1 cellular context compared by ENCODE assay signal in genomic region chr10:95864906-95865813, GRCh38.
TF ChIP-seq lines count a peak whose summit lies in the region.

No MANE protein-coding gene starts in this region.

TF ChIP-seq in HepG2, 621 proteins besides CTCF, POLR2A, EP300 and RAD21 (continued from another document and continues in another):
- peak in 1 of 2 experiments; percentile 81; a peak in 2 of 4 replicates for TF ChIP-seq ATF4 (CRISPR knock-in tag; IDR thresholded peaks at IDR 0.05)
- TF ChIP-seq ZNF619 (CRISPR knock-in tag; IDR thresholded peaks at IDR 0.05), result no peak
- no peak for TF ChIP-seq ZNF510 (CRISPR knock-in tag; IDR thresholded peaks at IDR 0.05; ENCODE audit: low read depth)
- no peak for TF ChIP-seq RFX3 (CRISPR knock-in tag; IDR thresholded peaks at IDR 0.05)
- no peak for TF ChIP-seq TRAFD1 (CRISPR knock-in tag; IDR thresholded peaks at IDR 0.05; ENCODE audit: borderline replicate concordance)
- no peak for TF ChIP-seq FOXA1 (IDR thresholded peaks at IDR 0.05)
- TF ChIP-seq FOXA1 (CRISPR knock-in tag; IDR thresholded peaks at IDR 0.05), result no peak
- no peak for TF ChIP-seq ZGPAT (CRISPR knock-in tag; IDR thresholded peaks at IDR 0.05)
- peak; percentile 37; the same call in 1 of the 2 replicates for TF ChIP-seq HDAC2 (CRISPR knock-in tag; IDR thresholded peaks at IDR 0.05)
- no peak for TF ChIP-seq ZNF224 (CRISPR knock-in tag; IDR thresholded peaks at IDR 0.05)
- no peak for TF ChIP-seq EHMT2 (IDR thresholded peaks at IDR 0.05; ENCODE audit: borderline replicate concordance, low read depth, low read length)
- no peak for TF ChIP-seq ZNF607 (CRISPR knock-in tag; IDR thresholded peaks at IDR 0.05; ENCODE audit: borderline replicate concordance)
- TF ChIP-seq NPAS2 (CRISPR knock-in tag; IDR thresholded peaks at IDR 0.05; ENCODE audit: borderline replicate concordance), result no peak
- no peak for TF ChIP-seq HES4 (CRISPR knock-in tag; IDR thresholded peaks at IDR 0.05; ENCODE audit: borderline replicate concordance)
- TF ChIP-seq FOSL2 (CRISPR knock-in tag; IDR thresholded peaks at IDR 0.05), result 0 out of 2 replicates have a peak, but pooled peaks have one; percentile 35
- TF ChIP-seq NR1H2 (CRISPR knock-in tag; IDR thresholded peaks at IDR 0.05; ENCODE audit: borderline replicate concordance, low read depth), result no peak
- no peak for TF ChIP-seq ZNF225 (CRISPR knock-in tag; IDR thresholded peaks at IDR 0.05)
- 0 out of 4 replicates have a peak, but pooled peaks of 1 of the 2 experiments have one; percentile 35 for TF ChIP-seq KLF16 (CRISPR knock-in tag; IDR thresholded peaks at IDR 0.05)
- peak; percentile 82 for TF ChIP-seq SMC3 (IDR thresholded peaks at IDR 0.05; ENCODE audit: low read length)
- no peak for TF ChIP-seq ZNF576 (CRISPR knock-in tag; IDR thresholded peaks at IDR 0.05)
- TF ChIP-seq RBFOX2 (IDR thresholded peaks at IDR 0.05; ENCODE audit: low read depth, low read length), result no peak
- peak; percentile 44 for TF ChIP-seq TEAD3 (CRISPR knock-in tag; optimal IDR thresholded peaks at IDR 0.05; ENCODE audit: borderline replicate concordance)
- peak; percentile 82; the same call in 1 of the 2 replicates for TF ChIP-seq CEBPB (IDR thresholded peaks at IDR 0.05; ENCODE audit: borderline replicate concordance, low read depth, low read length)
- no peak for TF ChIP-seq NFYC (CRISPR knock-in tag; IDR thresholded peaks at IDR 0.05)
- TF ChIP-seq ERF (CRISPR knock-in tag; IDR thresholded peaks at IDR 0.05), result peak; percentile 46; the same call in 1 of the 2 replicates
- no peak for TF ChIP-seq SMARCC2 (IDR thresholded peaks at IDR 0.05)
- no peak for TF ChIP-seq ZBTB4 (CRISPR knock-in tag; IDR thresholded peaks at IDR 0.05; ENCODE audit: borderline replicate concordance)
- no peak for TF ChIP-seq U2AF2 (IDR thresholded peaks at IDR 0.05; ENCODE audit: low read depth, low read length)
- no peak for TF ChIP-seq MTF2 (CRISPR knock-in tag; IDR thresholded peaks at IDR 0.05; ENCODE audit: borderline replicate concordance)
- TF ChIP-seq MTA1 (CRISPR knock-in tag; IDR thresholded peaks at IDR 0.05; ENCODE audit: borderline replicate concordance), result no peak
- TF ChIP-seq ZNF331 (CRISPR knock-in tag; IDR thresholded peaks at IDR 0.05), result peak; percentile 42; the same call in 1 of the 2 replicates
- TF ChIP-seq ZNF605 (CRISPR knock-in tag; IDR thresholded peaks at IDR 0.05), result no peak
- TF ChIP-seq KLF13 (CRISPR knock-in tag; IDR thresholded peaks at IDR 0.05), result no peak
- no peak for TF ChIP-seq ZNF691 (CRISPR knock-in tag; IDR thresholded peaks at IDR 0.05; ENCODE audit: borderline replicate concordance, low read depth)
- no peak for TF ChIP-seq CREB3 (CRISPR knock-in tag; IDR thresholded peaks at IDR 0.05)
- TF ChIP-seq ZNF253 (CRISPR knock-in tag; IDR thresholded peaks at IDR 0.05; ENCODE audit: borderline replicate concordance), result no peak
- no peak for TF ChIP-seq ZMYM4 (CRISPR knock-in tag; IDR thresholded peaks at IDR 0.05)
- no peak for TF ChIP-seq BRF2 (CRISPR knock-in tag; IDR thresholded peaks at IDR 0.05)
- no peak for TF ChIP-seq FOXP4 (CRISPR knock-in tag; IDR thresholded peaks at IDR 0.05)
- no peak for TF ChIP-seq CREB1 (IDR thresholded peaks at IDR 0.05)
- 0 out of 2 replicates have a peak, but pooled peaks have one; percentile 25 for TF ChIP-seq CREB1 (CRISPR knock-in tag; IDR thresholded peaks at IDR 0.05)
- TF ChIP-seq TCF7 (IDR thresholded peaks at IDR 0.05; ENCODE audit: low read depth), result no peak
- TF ChIP-seq ZNF562 (CRISPR knock-in tag; IDR thresholded peaks at IDR 0.05; ENCODE audit: borderline replicate concordance), result no peak
- TF ChIP-seq FOXK1 (CRISPR knock-in tag; IDR thresholded peaks at IDR 0.05; ENCODE audit: borderline replicate concordance, low read depth), result peak; percentile 53; the same call in 1 of the 2 replicates
- peak; percentile 43; the same call in 1 of the 2 replicates for TF ChIP-seq FOXA3 (CRISPR knock-in tag; IDR thresholded peaks at IDR 0.05)
- no peak for TF ChIP-seq CCAR2 (optimal IDR thresholded peaks at IDR 0.05; ENCODE audit: low read depth, low read length)
- TF ChIP-seq SYNCRIP (IDR thresholded peaks at IDR 0.05; ENCODE audit: insufficient read depth, low read depth, low read length), result no peak
- TF ChIP-seq KDM4B (CRISPR knock-in tag; IDR thresholded peaks at IDR 0.05), result no peak
- TF ChIP-seq ETV5 (CRISPR knock-in tag; IDR thresholded peaks at IDR 0.05; ENCODE audit: borderline replicate concordance), result peak; percentile 58; the same call in 1 of the 2 replicates
- TF ChIP-seq ZFY (CRISPR knock-in tag; IDR thresholded peaks at IDR 0.05), result no peak
- TF ChIP-seq ZFP62 (CRISPR knock-in tag; IDR thresholded peaks at IDR 0.05), result no peak
- no peak for TF ChIP-seq ZNF782 (CRISPR knock-in tag; IDR thresholded peaks at IDR 0.05; ENCODE audit: borderline replicate concordance)
- TF ChIP-seq GTF3A (CRISPR knock-in tag; conservative IDR thresholded peaks at IDR 0.05), result no peak
- TF ChIP-seq REPIN1 (CRISPR knock-in tag; IDR thresholded peaks at IDR 0.05; ENCODE audit: borderline replicate concordance, low read depth), result peak; percentile 16; the same call in 1 of the 2 replicates
- TF ChIP-seq SP5 (CRISPR knock-in tag; IDR thresholded peaks at IDR 0.05; ENCODE audit: borderline replicate concordance, low read depth), result 0 out of 2 replicates have a peak, but pooled peaks have one; percentile 15
- TF ChIP-seq ZBTB33 (CRISPR knock-in tag; IDR thresholded peaks at IDR 0.05), result 0 out of 2 replicates have a peak, but pooled peaks have one; percentile 8
